Comparison of ENCODE assay signal across 8 cellular contexts in the genomic region with DNA sequence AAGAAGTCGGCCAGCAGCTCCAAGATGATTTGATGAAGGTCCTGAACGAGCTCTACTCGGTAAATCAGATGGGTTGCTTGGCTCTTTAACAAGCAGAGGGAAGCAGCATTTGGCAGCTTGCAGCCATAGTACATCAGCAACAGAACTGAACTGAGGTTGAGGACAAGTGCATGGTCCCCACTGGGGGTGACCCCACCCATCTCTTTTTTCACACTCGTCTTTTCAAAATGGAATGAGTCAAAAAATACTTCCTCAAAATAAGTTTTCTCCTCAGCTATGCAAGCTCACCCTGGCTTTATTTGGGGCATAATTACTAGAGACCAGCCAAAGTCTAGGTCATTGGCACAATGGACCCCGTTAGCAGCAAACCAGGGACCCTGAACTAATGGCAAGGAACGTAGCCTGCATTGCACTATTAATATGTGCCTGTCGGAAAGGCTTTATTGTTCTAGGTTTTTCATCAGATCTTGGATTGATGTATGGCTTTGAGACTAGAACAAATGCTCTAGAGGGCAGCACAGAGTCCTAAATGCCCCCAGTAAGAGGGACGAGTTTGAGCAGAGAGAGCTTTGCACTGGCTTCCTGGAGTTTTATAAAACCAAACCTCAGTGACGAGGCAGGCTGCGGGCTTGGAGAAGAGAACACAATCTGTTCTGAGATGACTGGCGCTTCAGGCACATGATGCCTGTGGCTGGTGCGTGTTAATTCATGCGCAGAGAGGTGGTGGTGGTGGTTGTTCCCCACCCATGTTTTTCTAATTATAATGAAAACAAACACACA.
DNase-seq lines count a peak whose midpoint lies in the region; ATAC-seq and TF ChIP-seq lines count a peak whose summit lies in the region.
"Not testable (repeated sequence)": the region's sequence is repeated elsewhere in the genome, so short reads cannot be mapped to it uniquely, and the experiment has no call there.

No MANE protein-coding gene starts in this region.

- not testable (repeated sequence) for H3K27me3 ChIP-seq in heart right ventricle

- H3K4me1 ChIP-seq in heart right ventricle: not testable (repeated sequence)

- H3K27ac Mint-ChIP-seq in natural killer cell; stimulated activated naive CD8-positive, alpha-beta T cell treated with anti-CD3 and anti-CD28 coated beads, Interleukin-15, amount 100 ng/mL, for 72 hours: not testable (repeated sequence)

- H3K36me3 Mint-ChIP-seq in natural killer cell: not testable (repeated sequence)

- TF ChIP-seq CTCF in GM12865 (IDR thresholded peaks at IDR 0.05; ENCODE audit: insufficient read depth, low read depth, low read length, missing control alignments) (peak; percentile 7), heart right ventricle (IDR thresholded peaks at IDR 0.05) (peak in 4 of 9 donors; percentile 6 to 27 (median 14))
- not testable (repeated sequence) for TF ChIP-seq CTCF in natural killer cell (IDR thresholded peaks at IDR 0.05)

- not testable (repeated sequence) for H3K4me1 Mint-ChIP-seq in natural killer cell; stimulated activated naive CD8-positive, alpha-beta T cell treated with anti-CD3 and anti-CD28 coated beads, Interleukin-15, amount 100 ng/mL, for 72 hours

- intact Hi-C loops in heart right ventricle (cut with DNase I); natural killer cell (cut with micrococcal nuclease): not testable (repeated sequence)

- peak; percentile 13 for DNase-seq in GM12865 (ENCODE audit: low read depth)
- DNase-seq in SK-N-DZ (ENCODE audit: low spot score): peak; percentile 1
- peak; percentile 36 to 45 for DNase-seq in activated T-cell treated with anti-CD3 and anti-CD28 coated beads, Interleukin-2, amount 50 U/mL, for 48 hours
- DNase-seq in dedifferentiated amniotic fluid mesenchymal stem cell (ENCODE audit: extremely low spot score): peak; percentile 54
- DNase-seq in heart right ventricle: not testable (repeated sequence)
- peak; percentile 15 for DNase-seq in natural killer cell
- DNase-seq in stimulated activated naive CD8-positive, alpha-beta T cell treated with anti-CD3 and anti-CD28 coated beads, Interleukin-15, amount 100 ng/mL, for 72 hours: peak; percentile 11 to 29

- not testable (repeated sequence) for H3K36me3 ChIP-seq in heart right ventricle

- not testable (repeated sequence) for H3K27ac ChIP-seq in heart right ventricle

- WGBS in heart right ventricle, 2 donors: 54 to 56% methylated on average over 6 to 7 of the region's 13 CpGs

- H3K9me3 Mint-ChIP-seq in natural killer cell; stimulated activated naive CD8-positive, alpha-beta T cell treated with anti-CD3 and anti-CD28 coated beads, Interleukin-15, amount 100 ng/mL, for 72 hours: not testable (repeated sequence)

- not testable (repeated sequence) for H3K4me3 Mint-ChIP-seq in natural killer cell; stimulated activated naive CD8-positive, alpha-beta T cell treated with anti-CD3 and anti-CD28 coated beads, Interleukin-15, amount 100 ng/mL, for 72 hours

- not testable (repeated sequence) for H3K4me3 ChIP-seq in GM12865 (ENCODE audit: low read depth, low read length); heart right ventricle

- not testable (repeated sequence) for H3K27me3 Mint-ChIP-seq in natural killer cell (ENCODE audit: low read depth in 2 of 2); stimulated activated naive CD8-positive, alpha-beta T cell treated with anti-CD3 and anti-CD28 coated beads, Interleukin-15, amount 100 ng/mL, for 72 hours

- not testable (repeated sequence) for H3K9me3 ChIP-seq in heart right ventricle

- peak; percentile 53 for ATAC-seq in HG02870 (IDR thresholded peaks at IDR 0.05; ENCODE audit: unreplicated experiment)
- ATAC-seq in heart right ventricle: peak in 6 of 8 donors; percentile 38 to 73 (median 61)
- ATAC-seq in natural killer cell: peak; percentile 87 to 91 (median 89)
- ATAC-seq in stimulated activated naive CD8-positive, alpha-beta T cell treated with anti-CD3 and anti-CD28 coated beads, Interleukin-15, amount 100 ng/mL, for 72 hours: peak; percentile 82
